Comparison of ENCODE assay signal across 8 cellular contexts in genomic region chr12:14454098-14454907, GRCh38.
DNase-seq lines count a peak whose midpoint lies in the region; ATAC-seq and TF ChIP-seq lines count a peak whose summit lies in the region.

No MANE protein-coding gene starts in this region.

- H3K36me3 Mint-ChIP-seq in GM23338 (ENCODE audit: low read depth) = peaks cover 42% of the 10 kb centered on the region; the same call in 2 of the 3 replicates
- H3K36me3 Mint-ChIP-seq in activated CD8-positive, alpha-beta T cell treated with anti-CD3 and anti-CD28 coated beads for 36 hours (ENCODE audit: low read depth) = peaks cover 68% of the 10 kb centered on the region

- peak; percentile 22 for DNase-seq in activated CD4-positive, alpha-beta T cell treated with anti-CD3 and anti-CD28 coated beads for 48 hours
- no peak for DNase-seq in activated CD4-positive, alpha-beta T cell treated with anti-CD3 and anti-CD28 coated beads for 1 hour
- DNase-seq in GM23338 (ENCODE audit: low spot score) (peak; percentile 92), NCI-H2029 (lab: John Stamatoyannopoulos, UW) (peak; percentile 42), left ventricle myocardium superior (no peak), stromal cell of bone marrow (ENCODE audit: low read depth) (peak; percentile 1), NCI-H187 (lab: John Stamatoyannopoulos, UW) (no peak)
- DNase-seq in activated CD8-positive, alpha-beta T cell treated with anti-CD3 and anti-CD28 coated beads for 36 hours = peak; percentile 49

- peaks cover 20% of the 10 kb centered on the region for H3K36me3 ChIP-seq in GM23338 (ENCODE audit: insufficient read depth)

- H3K27me3 Mint-ChIP-seq in GM23338 (ENCODE audit: insufficient read depth, low read depth, poor library complexity) = no peaks in the 10 kb centered on the region
- H3K27me3 Mint-ChIP-seq in activated CD8-positive, alpha-beta T cell treated with anti-CD3 and anti-CD28 coated beads for 36 hours = no peaks in the 10 kb centered on the region

- H3K27ac ChIP-seq in GM23338 (ENCODE audit: low read depth) = peak overlapping the region; percentile 61; the same call in 1 of the 2 replicates

- ATAC-seq in GM23338 (peak; percentile 98), left ventricle myocardium superior (peak; percentile 12)
- ATAC-seq in activated CD8-positive, alpha-beta T cell treated with anti-CD3 and anti-CD28 coated beads for 36 hours = peak; percentile 96

- no peaks in the 10 kb centered on the region for H3F3A ChIP-seq in GM23338 (replicated peaks; ENCODE audit: low read depth)

- no peak overlapping the region for H3K4me3 ChIP-seq in GM23338

- H3K4me1 ChIP-seq in GM23338 (ENCODE audit: insufficient read depth) = peaks cover 19% of the 10 kb centered on the region; the same call in 1 of the 2 replicates

- H3K27me3 ChIP-seq in GM23338 (ENCODE audit: insufficient read depth) = no peaks in the 10 kb centered on the region

- no peaks in the 10 kb centered on the region for H3K9me3 Mint-ChIP-seq in GM23338
- peaks cover 8% of the 10 kb centered on the region for H3K9me3 Mint-ChIP-seq in activated CD8-positive, alpha-beta T cell treated with anti-CD3 and anti-CD28 coated beads for 36 hours

- no peak overlapping the region; the same call in 2 of the 3 replicates for H3K4me3 Mint-ChIP-seq in GM23338
- no peak overlapping the region for H3K4me3 Mint-ChIP-seq in activated CD8-positive, alpha-beta T cell treated with anti-CD3 and anti-CD28 coated beads for 36 hours

- peaks cover 15% of the 10 kb centered on the region; the same call in 1 of the 2 replicates for H4K20me1 ChIP-seq in GM23338 (replicated peaks; ENCODE audit: insufficient read depth)

- H3K4me2 ChIP-seq in GM23338 = no peak overlapping the region

- peak; percentile 88 to 100 for TF ChIP-seq CTCF in GM23338 (conservative IDR thresholded peaks at IDR 0.05; ENCODE audit: low read depth in 2 of 2)
- TF ChIP-seq CTCF in activated CD8-positive, alpha-beta T cell treated with anti-CD3 and anti-CD28 coated beads for 36 hours (IDR thresholded peaks at IDR 0.05) = peak; percentile 68

- no peaks in the 10 kb centered on the region for H3K9me2 ChIP-seq in GM23338 (ENCODE audit: insufficient read depth)

- POLR2A ChIA-PET in activated CD8-positive, alpha-beta T cell treated with anti-CD3 and anti-CD28 coated beads for 36 hours (lab: Charles Lee) = interaction anchor here (1.9 kb wide), 1 partner anchor 89 kb away, joined by 4 read pairs; the partner anchor contains the start of gene ATF7IP

- no peak overlapping the region for H2AFZ ChIP-seq in GM23338

- CTCF ChIA-PET in activated CD8-positive, alpha-beta T cell treated with anti-CD3 and anti-CD28 coated beads for 36 hours (lab: Charles Lee) = interaction anchor here (0.8 to 3.4 kb wide), 28 partner anchors 9 to 268 kb away, joined by 3 to 24 read pairs (median 6); partner anchors contain the start of gene ATF7IP

- peaks cover 33% of the 10 kb centered on the region for H3K4me1 Mint-ChIP-seq in GM23338
- H3K4me1 Mint-ChIP-seq in activated CD8-positive, alpha-beta T cell treated with anti-CD3 and anti-CD28 coated beads for 36 hours (ENCODE audit: low read depth) = peaks cover 60% of the 10 kb centered on the region

- H3K79me2 ChIP-seq in GM23338 (replicated peaks; ENCODE audit: insufficient read depth) = peaks cover 63% of the 10 kb centered on the region

- peak overlapping the region; percentile 58 for H3K27ac Mint-ChIP-seq in GM23338
- peak overlapping the region; percentile 75 for H3K27ac Mint-ChIP-seq in activated CD8-positive, alpha-beta T cell treated with anti-CD3 and anti-CD28 coated beads for 36 hours

- intact Hi-C loops in activated CD8-positive, alpha-beta T cell treated with anti-CD3 and anti-CD28 coated beads for 36 hours (cut with micrococcal nuclease) = no loop called here
- intact Hi-C loops in left ventricle myocardium superior (cut with micrococcal nuclease) = no loop called here

TF ChIP-seq in GM23338, 12 proteins besides CTCF, POLR2A, EP300 and RAD21:
- TF ChIP-seq JUNB (IDR thresholded peaks at IDR 0.05; ENCODE audit: unreplicated experiment) (no peak), ZNF462 (CRISPR knock-in tag; IDR thresholded peaks at IDR 0.05) (0 out of 2 replicates have a peak, but pooled peaks have one; percentile 58), POLR2AphosphoS5 (IDR thresholded peaks at IDR 0.05; ENCODE audit: low read depth) (peak; percentile 26; the same call in 1 of the 2 replicates)

Comparison
In these comparisons a context has a peak if more than half of its experiments do, and no peak if none do; other contexts are left out.
1. DNase-seq: peak in activated CD4-positive, alpha-beta T cell treated with anti-CD3 and anti-CD28 coated beads for 48 hours (single experiment), GM23338 (single experiment), NCI-H2029 (single experiment), activated CD8-positive, alpha-beta T cell treated with anti-CD3 and anti-CD28 coated beads for 36 hours (single experiment) and stromal cell of bone marrow (single experiment); none in activated CD4-positive, alpha-beta T cell treated with anti-CD3 and anti-CD28 coated beads for 1 hour (single experiment), left ventricle myocardium superior (single experiment) and NCI-H187 (0 of 2).
2. ATAC-seq: peak in every context shown above with its lines; median percentile 98 in GM23338; 96 in activated CD8-positive, alpha-beta T cell treated with anti-CD3 and anti-CD28 coated beads for 36 hours; 12 in left ventricle myocardium superior.